ENCODE assay signal across 1 cellular context in the genomic region with DNA sequence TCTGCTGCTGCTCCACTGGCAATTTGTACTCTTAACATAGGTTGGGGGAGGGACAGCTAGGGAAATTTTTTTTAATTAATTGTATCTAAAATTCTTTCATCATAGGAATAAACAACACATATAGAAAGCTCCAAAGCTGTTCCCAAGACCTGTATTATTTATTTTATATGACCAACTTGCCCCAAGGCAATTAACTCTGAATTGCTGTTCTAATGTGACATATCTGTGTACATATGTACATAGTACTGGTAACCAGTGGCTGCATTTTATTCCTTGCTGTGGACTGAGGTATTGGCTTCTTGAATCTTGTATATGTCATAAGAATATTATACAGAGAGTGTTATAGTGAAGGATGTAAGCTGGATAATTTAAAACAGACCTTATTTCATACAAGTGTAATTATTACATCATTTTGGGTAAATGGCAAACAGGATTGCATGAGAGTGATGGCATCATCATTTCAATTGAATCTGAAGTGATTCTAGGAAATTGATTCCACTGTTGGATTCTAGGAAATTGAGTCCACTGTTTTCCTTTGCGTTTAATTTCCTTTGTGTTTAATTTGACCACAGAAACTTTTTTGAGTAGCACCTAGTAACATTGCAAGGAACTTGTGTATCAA.
TF ChIP-seq lines count a peak whose summit lies in the region.

No MANE protein-coding gene starts in this region.

TF ChIP-seq in HEK293, 187 proteins besides CTCF, POLR2A, EP300 and RAD21:
- no peak for TF ChIP-seq OSR2 (tag by site-specific recombination; IDR thresholded peaks at IDR 0.05)
- TF ChIP-seq, protein P1, sequence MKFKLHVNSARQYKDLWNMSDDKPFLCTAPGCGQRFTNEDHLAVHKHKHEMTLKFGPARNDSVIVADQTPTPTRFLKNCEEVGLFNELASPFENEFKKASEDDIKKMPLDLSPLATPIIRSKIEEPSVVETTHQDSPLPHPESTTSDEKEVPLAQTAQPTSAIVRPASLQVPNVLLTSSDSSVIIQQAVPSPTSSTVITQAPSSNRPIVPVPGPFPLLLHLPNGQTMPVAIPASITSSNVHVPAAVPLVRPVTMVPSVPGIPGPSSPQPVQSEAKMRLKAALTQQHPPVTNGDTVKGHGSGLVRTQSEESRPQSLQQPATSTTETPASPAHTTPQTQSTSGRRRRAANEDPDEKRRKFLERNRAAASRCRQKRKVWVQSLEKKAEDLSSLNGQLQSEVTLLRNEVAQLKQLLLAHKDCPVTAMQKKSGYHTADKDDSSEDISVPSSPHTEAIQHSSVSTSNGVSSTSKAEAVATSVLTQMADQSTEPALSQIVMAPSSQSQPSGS (tag by site-specific recombination; IDR thresholded peaks at IDR 0.05; ENCODE audit: low read depth): 0 out of 2 replicates have a peak, but pooled peaks have one; percentile 25
- peak; percentile 91 for TF ChIP-seq BCL6B (tag by site-specific recombination; IDR thresholded peaks at IDR 0.05)
- TF ChIP-seq TCF7L2 (IDR thresholded peaks at IDR 0.05; ENCODE audit: borderline replicate concordance, low read depth, low read length): no peak
